8 cellular contexts compared by ENCODE assay signal in genomic region chr16:24685539-24686432, GRCh38. TPM values are rescaled to one million over a fixed set of nuclear protein-coding genes. Genes with fewer than 3 reads are reported as not detected.
DNase-seq lines count a peak whose midpoint lies in the region; ATAC-seq and TF ChIP-seq lines count a peak whose summit lies in the region.

No MANE protein-coding gene starts in this region.

- H3K36me3 ChIP-seq in tibial artery = no peaks in the 10 kb centered on the region

- TF ChIP-seq CTCF in tibial artery (IDR thresholded peaks at IDR 0.05) (no peak), natural killer cell (IDR thresholded peaks at IDR 0.05) (no peak)
- no peak for TF ChIP-seq CTCF in CD4-positive, alpha-beta T cell (IDR thresholded peaks at IDR 0.05)

- no peaks in the 10 kb centered on the region for H3K9me3 ChIP-seq in tibial artery
- no peaks in the 10 kb centered on the region for H3K9me3 ChIP-seq in CD4-positive, alpha-beta T cell (ENCODE audit: control insufficient read depth, low read length)

- POLR2A ChIA-PET in CD4-positive, alpha-beta T cell (lab: Charles Lee) = no interaction called here

- no peaks in the 10 kb centered on the region for H3K4me1 Mint-ChIP-seq in CD4-positive, alpha-beta T cell (ENCODE audit: low read depth)
- H3K4me1 Mint-ChIP-seq in natural killer cell = no peaks in the 10 kb centered on the region

- DNase-seq in NCI-H2081 (lab: John Stamatoyannopoulos, UW) (peak; percentile 12 to 43), NCI-H2081 treated with DMSO at 0.1 percent for 48 hours (lab: John Stamatoyannopoulos, UW) (no peak), cerebellar nuclear complex (lab: John Stamatoyannopoulos, UW) (peak; percentile 57 to 83), left colon (peak; percentile 37 to 49), tibial artery (peak; percentile 67 to 81), DMS79 (lab: John Stamatoyannopoulos, UW) (no peak), natural killer cell (no peak)
- no peak for DNase-seq in CD4-positive, alpha-beta T cell

- intact Hi-C loops in left colon (cut with DNase I, micrococcal nuclease) (no loop called here), tibial artery (cut with DNase I; ENCODE audit: low total_unique reads) (no loop called here), natural killer cell (cut with micrococcal nuclease) (no loop called here)
- intact Hi-C loops in CD4-positive, alpha-beta T cell (cut with DNase I, micrococcal nuclease) = no loop called here

- ATAC-seq in left colon (no peak), natural killer cell (no peak)
- no peak for ATAC-seq in CD4-positive, alpha-beta T cell (ENCODE audit: poor library complexity)

- H3K4me3 ChIP-seq in tibial artery = peak overlapping the region in 1 of 2 donors; percentile 21

- peaks cover 0 to 15% (median 10%) of the 10 kb centered on the region in 4 donors for H3K4me1 ChIP-seq in tibial artery

- peaks cover 14% of the 10 kb centered on the region for H3K27me3 Mint-ChIP-seq in CD4-positive, alpha-beta T cell
- H3K27me3 Mint-ChIP-seq in natural killer cell (ENCODE audit: low read depth in 2 of 2) = peaks cover 6 to 21% of the 10 kb centered on the region in 2 donors

- H3K27ac Mint-ChIP-seq in CD4-positive, alpha-beta T cell = no peak overlapping the region
- no peak overlapping the region for H3K27ac Mint-ChIP-seq in natural killer cell

- H3K27me3 ChIP-seq in tibial artery = no peaks in the 10 kb centered on the region
- H3K27me3 ChIP-seq in CD4-positive, alpha-beta T cell (ENCODE audit: control insufficient read depth, insufficient read depth, low read length) = no peaks in the 10 kb centered on the region

- CTCF ChIA-PET in CD4-positive, alpha-beta T cell (lab: Charles Lee) = no interaction called here

- no peaks in the 10 kb centered on the region for H3K9me3 Mint-ChIP-seq in CD4-positive, alpha-beta T cell
- H3K9me3 Mint-ChIP-seq in natural killer cell = no peaks in the 10 kb centered on the region

- no peak overlapping the region for H3K4me3 Mint-ChIP-seq in CD4-positive, alpha-beta T cell
- H3K4me3 Mint-ChIP-seq in natural killer cell = no peak overlapping the region

- H3K27ac ChIP-seq in tibial artery = peak overlapping the region; percentile 34 to 43
- H3K27ac ChIP-seq in CD4-positive, alpha-beta T cell (ENCODE audit: low read depth, low read length) = no peak overlapping the region

- no peaks in the 10 kb centered on the region for H3K36me3 Mint-ChIP-seq in CD4-positive, alpha-beta T cell (ENCODE audit: low read depth)
- no peaks in the 10 kb centered on the region for H3K36me3 Mint-ChIP-seq in natural killer cell

RNA-seq across cellular contexts. Expression of gene TNRC6A, which starts 43.7 kb away (rescaled TPM):
- total RNA-seq in left colon (10 to 100 TPM; 29.6 to 36.2 TPM), natural killer cell (10 to 100 TPM; 53.9 to 68.5 (median 66.3) TPM)
- 10 to 100 TPM; 70.4 to 74.6 TPM for total RNA-seq in CD4-positive, alpha-beta T cell

Comparison
In these comparisons a context has a peak if more than half of its experiments do, and no peak if none do; other contexts are left out.
1. DNase-seq: peak in NCI-H2081 (2 of 2), cerebellar nuclear complex (2 of 2), left colon (2 of 2) and tibial artery (2 of 2); none in NCI-H2081 treated with DMSO at 0.1 percent for 48 hours (single experiment), CD4-positive, alpha-beta T cell (0 of 10), DMS79 (single experiment) and natural killer cell (single experiment).